In genomic region chr4:153976954-153977353, GRCh38 we compare ENCODE assay signal across 2 cellular contexts.
A peak's percentile ranks its signal among the peaks of the same experiment; 100 is the strongest.
TF ChIP-seq lines count a peak whose summit lies in the region.

No MANE protein-coding gene starts in this region.

TF ChIP-seq in liver, 16 proteins besides CTCF, POLR2A, EP300 and RAD21 (continued from another document):
- TF ChIP-seq ZBTB33 (IDR thresholded peaks at IDR 0.05) (no peak), REST (IDR thresholded peaks at IDR 0.05) (no peak), YY1 (IDR thresholded peaks at IDR 0.05) (peak; percentile 36), GABPA (IDR thresholded peaks at IDR 0.05 in 1 of 2, conservative IDR thresholded peaks at IDR 0.05 in 1 of 2) (no peak), ATF3 (IDR thresholded peaks at IDR 0.05) (no peak)
TF ChIP-seq in liver: peak in this region for 4.

TF ChIP-seq in HepG2, 621 proteins besides CTCF, POLR2A, EP300 and RAD21 (continued from another document):
- TF ChIP-seq ZNF33B (CRISPR knock-in tag; IDR thresholded peaks at IDR 0.05) = no peak
- no peak for TF ChIP-seq NFKBIZ (CRISPR knock-in tag; IDR thresholded peaks at IDR 0.05)
- TF ChIP-seq GPBP1L1 (CRISPR knock-in tag; IDR thresholded peaks at IDR 0.05) = no peak
- TF ChIP-seq SMARCC2 (IDR thresholded peaks at IDR 0.05) = no peak
- no peak for TF ChIP-seq SNAPC2 (CRISPR knock-in tag; IDR thresholded peaks at IDR 0.05)
- no peak for TF ChIP-seq THYN1 (CRISPR knock-in tag; IDR thresholded peaks at IDR 0.05; ENCODE audit: borderline replicate concordance, low read depth)
- TF ChIP-seq SMAD9 (CRISPR knock-in tag; IDR thresholded peaks at IDR 0.05) = no peak
- no peak for TF ChIP-seq ZNF557 (CRISPR knock-in tag; IDR thresholded peaks at IDR 0.05)
- no peak for TF ChIP-seq TRAFD1 (CRISPR knock-in tag; IDR thresholded peaks at IDR 0.05; ENCODE audit: borderline replicate concordance)
- TF ChIP-seq ZNF782 (CRISPR knock-in tag; IDR thresholded peaks at IDR 0.05; ENCODE audit: borderline replicate concordance) = no peak
- no peak for TF ChIP-seq ZNF766 (CRISPR knock-in tag; IDR thresholded peaks at IDR 0.05; ENCODE audit: borderline replicate concordance)
